Comparison of ENCODE assay signal across 27 cellular contexts in genomic region chr5:168070761-168071160, GRCh38.
"Had no signal": no experiment of that assay in that cellular context is flagged by ENCODE, and none has a peak within 500 bp of the region (broad histone marks: within the 10 kb centered on the region; RNA-seq: fewer than 3 reads in every experiment).

No MANE protein-coding gene starts in this region.

- H3K27me3 ChIP-seq: neural progenitor cell, ovary, right lobe of liver, sigmoid colon, stomach, thyroid gland, tibial nerve, upper lobe of left lung, vagina had no signal

- H3K9me3 Mint-ChIP-seq: natural killer cell; nephron; neural progenitor cell; stimulated activated naive CD8-positive, alpha-beta T cell treated with anti-CD3 and anti-CD28 coated beads, Interleukin-15, Interleukin-2, amounts not matched to agents 100 ng/mL and 50 ng/mL, for 24 hours had no signal

- H3K4me3 ChIP-seq: neural progenitor cell, ovary, psoas muscle, right lobe of liver, sigmoid colon, stomach, thoracic aorta, thyroid gland, tibial nerve, upper lobe of left lung, vagina had no signal

- H3K9me3 ChIP-seq: ovary, psoas muscle, right lobe of liver, sigmoid colon, stomach, thoracic aorta, thyroid gland, tibial nerve, upper lobe of left lung, vagina had no signal

- H3K27ac Mint-ChIP-seq: natural killer cell; nephron; neural progenitor cell; progenitor cell of endocrine pancreas; stimulated activated effector memory CD8-positive, alpha-beta T cell treated with anti-CD3 and anti-CD28 coated beads, Interleukin-12 subunit alpha, Interleukin-12 subunit beta, amount 100 ng/mL, for 72 hours; stimulated activated naive B cell treated with anti-CD40 and anti-IgM and Interleukin-4, amounts not matched to agents 10 μg/mL and 1 μg/mL and 100 μg/mL, for 72 hours; stimulated activated naive CD8-positive, alpha-beta T cell treated with anti-CD3 and anti-CD28 coated beads, Interleukin-15, Interleukin-2, amounts not matched to agents 100 ng/mL and 50 ng/mL, for 24 hours had no signal

- H3K4me1 Mint-ChIP-seq: stimulated activated effector memory CD8-positive, alpha-beta T cell treated with anti-CD3 and anti-CD28 coated beads, Interleukin-12 subunit alpha, Interleukin-12 subunit beta, amount 100 ng/mL, for 72 hours had no signal

- H3K36me3 ChIP-seq: neural progenitor cell, ovary, right lobe of liver, sigmoid colon, stomach, thoracic aorta, thyroid gland, tibial nerve, upper lobe of left lung, vagina had no signal

- H3K36me3 Mint-ChIP-seq: natural killer cell; stimulated activated effector memory CD8-positive, alpha-beta T cell treated with anti-CD3 and anti-CD28 coated beads, Interleukin-12 subunit alpha, Interleukin-12 subunit beta, amount 100 ng/mL, for 72 hours; stimulated activated naive B cell treated with anti-CD40 and anti-IgM and Interleukin-4, amounts not matched to agents 10 μg/mL and 1 μg/mL and 100 μg/mL, for 72 hours had no signal

- DNase-seq: natural killer cell; occipital lobe; ovary; posterior cingulate gyrus; psoas muscle; right cardiac atrium; right lobe of liver; sigmoid colon; small intestine; stimulated activated CD4-positive, alpha-beta T cell treated with anti-CD3 and anti-CD28 coated beads, Interleukin-15, amount 100 ng/mL, for 24 hours; stimulated activated CD4-positive, alpha-beta T cell treated with anti-CD3 and anti-CD28 coated beads, Interleukin-2, amount 100 ng/mL, for 24 hours; stimulated activated CD4-positive, alpha-beta T cell treated with anti-CD3 and anti-CD28 coated beads, Interleukin-2, amount 100 ng/mL, for 48 hours; stimulated activated CD4-positive, alpha-beta T cell treated with anti-CD3 and anti-CD28 coated beads, Interleukin-4, amount 100 ng/mL, for 24 hours; stimulated activated naive B cell treated with anti-CD40 and anti-IgM and Interleukin-4, amounts not matched to agents 10 μg/mL and 1 μg/mL and 100 μg/mL, for 72 hours; stimulated activated naive CD4-positive, alpha-beta T cell treated with Interleukin-2 at 50 U/mL for 16 hours; stomach; thyroid gland; trophoblast cell; upper lobe of left lung had no signal

- H3K27me3 Mint-ChIP-seq: stimulated activated naive B cell treated with anti-CD40 and anti-IgM and Interleukin-4, amounts not matched to agents 10 μg/mL and 1 μg/mL and 100 μg/mL, for 72 hours had no signal

- H3K4me3 Mint-ChIP-seq: natural killer cell; nephron; neural progenitor cell; stimulated activated effector memory CD8-positive, alpha-beta T cell treated with anti-CD3 and anti-CD28 coated beads, Interleukin-12 subunit alpha, Interleukin-12 subunit beta, amount 100 ng/mL, for 72 hours; stimulated activated naive B cell treated with anti-CD40 and anti-IgM and Interleukin-4, amounts not matched to agents 10 μg/mL and 1 μg/mL and 100 μg/mL, for 72 hours; stimulated activated naive CD8-positive, alpha-beta T cell treated with anti-CD3 and anti-CD28 coated beads, Interleukin-15, Interleukin-2, amounts not matched to agents 100 ng/mL and 50 ng/mL, for 24 hours had no signal
